Comparison of ENCODE assay signal across 9 cellular contexts in the genomic region with DNA sequence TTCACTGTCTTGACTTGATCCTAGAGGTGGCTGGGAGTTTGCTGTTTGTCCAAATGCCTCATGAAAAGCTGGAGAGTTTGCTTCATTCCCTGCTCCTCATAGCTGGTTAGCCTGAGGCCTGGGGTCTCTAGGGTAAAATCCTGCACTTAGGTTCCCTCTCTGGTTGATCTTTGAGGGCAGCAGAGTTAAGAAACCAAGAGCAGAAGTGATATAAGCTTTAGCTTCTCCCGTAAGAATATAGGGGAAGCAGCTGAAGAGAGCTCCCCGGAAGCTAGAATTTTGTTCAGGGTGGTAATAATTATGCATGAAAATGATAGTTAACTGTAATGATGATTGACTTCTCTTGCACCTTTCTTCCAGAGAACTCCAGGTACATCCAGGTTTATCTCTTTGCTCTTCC. TPM values are rescaled to one million over a fixed set of nuclear protein-coding genes. Genes with fewer than 3 reads are reported as not detected.
DNase-seq lines count a peak whose midpoint lies in the region; ATAC-seq, FAIRE-seq and TF ChIP-seq lines count a peak whose summit lies in the region.
"Had no signal": no experiment of that assay in that cellular context is flagged by ENCODE, and none has a peak within 500 bp of the region (broad histone marks: within the 10 kb centered on the region; RNA-seq: fewer than 3 reads in every experiment).

No MANE protein-coding gene starts in this region.

- WGBS in gastroesophageal sphincter (ENCODE audit: low coverage in 1 of 2), 2 donors, result 29% methylated on average over 2 of the region's 2 CpGs; no CpG with 5 or more reads in 1 of the 2 donors

- H3K9me3 ChIP-seq in T-helper 17 cell (ENCODE audit: control insufficient read depth, low read length, poor library complexity, severe bottlenecking), result no peaks in the 10 kb centered on the region
- no peaks in the 10 kb centered on the region for H3K9me3 ChIP-seq in gastroesophageal sphincter

- H3K9me3 Mint-ChIP-seq in stimulated activated effector memory CD8-positive, alpha-beta T cell treated with anti-CD3 and anti-CD28 coated beads, Interleukin-12 subunit alpha, Interleukin-12 subunit beta, amount 100 ng/mL, for 72 hours, result no peaks in the 10 kb centered on the region

- H3K4me1 Mint-ChIP-seq in T-helper 17 cell, result peaks cover 23% of the 10 kb centered on the region
- peaks cover 41% of the 10 kb centered on the region for H3K4me1 Mint-ChIP-seq in stimulated activated effector memory CD8-positive, alpha-beta T cell treated with anti-CD3 and anti-CD28 coated beads, Interleukin-12 subunit alpha, Interleukin-12 subunit beta, amount 100 ng/mL, for 72 hours

- DNase-seq in HFF-Myc (ENCODE audit: extremely low read depth, low read depth), result no peak
- no peak for DNase-seq in T-helper 17 cell
- no peak for DNase-seq in stimulated activated effector memory CD8-positive, alpha-beta T cell treated with anti-CD3 and anti-CD28 coated beads, Interleukin-12 subunit alpha, Interleukin-12 subunit beta, amount 100 ng/mL, for 72 hours (ENCODE audit: low spot score in 2 of 2)
- DNase-seq in activated CD4-positive, CD25-positive, alpha-beta regulatory T cell (lab: John Stamatoyannopoulos, UW), result no peak
- no peak for DNase-seq in GM12892 (ENCODE audit: insufficient read length)
- DNase-seq in nucleus accumbens (lab: John Stamatoyannopoulos, UW), result no peak
- DNase-seq: stimulated activated CD4-positive, alpha-beta T cell treated with anti-CD3 and anti-CD28 coated beads, Interleukin-2, amount 100 ng/mL, for 24 hours had no signal

- FAIRE-seq in GM12892 (lab: Jason Lieb, UNC), result no peak

- no peak for ATAC-seq in T-helper 17 cell
- ATAC-seq in gastroesophageal sphincter, result no peak
- ATAC-seq in stimulated activated effector memory CD8-positive, alpha-beta T cell treated with anti-CD3 and anti-CD28 coated beads, Interleukin-12 subunit alpha, Interleukin-12 subunit beta, amount 100 ng/mL, for 72 hours, result no peak
- no peak for ATAC-seq in GM21390 (IDR thresholded peaks at IDR 0.05; ENCODE audit: unreplicated experiment)

- peaks cover 2% of the 10 kb centered on the region for H3K36me3 Mint-ChIP-seq in T-helper 17 cell (ENCODE audit: low read depth)
- H3K36me3 Mint-ChIP-seq in stimulated activated effector memory CD8-positive, alpha-beta T cell treated with anti-CD3 and anti-CD28 coated beads, Interleukin-12 subunit alpha, Interleukin-12 subunit beta, amount 100 ng/mL, for 72 hours, result peaks cover 69% of the 10 kb centered on the region

- no peak for TF ChIP-seq POLR2A in gastroesophageal sphincter (IDR thresholded peaks at IDR 0.05)
- no peak for TF ChIP-seq POLR2A in GM12892 (IDR thresholded peaks at IDR 0.05; ENCODE audit: low read depth, low read length)

- peak overlapping the region; percentile 83 to 97 (median 96) for H3K27ac ChIP-seq in gastroesophageal sphincter

- peaks cover 0 to 33% of the 10 kb centered on the region in 2 donors for H3K36me3 ChIP-seq in gastroesophageal sphincter

- peak overlapping the region; percentile 92 for H3K4me3 Mint-ChIP-seq in T-helper 17 cell
- peak overlapping the region; percentile 86 for H3K4me3 Mint-ChIP-seq in stimulated activated effector memory CD8-positive, alpha-beta T cell treated with anti-CD3 and anti-CD28 coated beads, Interleukin-12 subunit alpha, Interleukin-12 subunit beta, amount 100 ng/mL, for 72 hours

- H3K4me3 ChIP-seq in HFF-Myc (replicated peaks; ENCODE audit: low read depth, low read length) (peak overlapping the region; percentile 82), gastroesophageal sphincter (peak overlapping the region; percentile 91 to 96)

- H3K27ac Mint-ChIP-seq in T-helper 17 cell, result peak overlapping the region; percentile 97
- H3K27ac Mint-ChIP-seq in stimulated activated effector memory CD8-positive, alpha-beta T cell treated with anti-CD3 and anti-CD28 coated beads, Interleukin-12 subunit alpha, Interleukin-12 subunit beta, amount 100 ng/mL, for 72 hours, result peak overlapping the region; percentile 100

- peaks cover 0 to 40% (median 5%) of the 10 kb centered on the region in 3 donors for H3K4me1 ChIP-seq in gastroesophageal sphincter

- no peaks in the 10 kb centered on the region for H3K27me3 ChIP-seq in gastroesophageal sphincter

- TF ChIP-seq CTCF in HFF-Myc (IDR thresholded peaks at IDR 0.05; ENCODE audit: low read depth, low read length, missing control alignments) (no peak), gastroesophageal sphincter (IDR thresholded peaks at IDR 0.05) (no peak)

- H3K27me3 Mint-ChIP-seq in T-helper 17 cell, result peaks cover 7% of the 10 kb centered on the region

- TF ChIP-seq EP300 in gastroesophageal sphincter (IDR thresholded peaks at IDR 0.05), result no peak

RNA-seq across cellular contexts. Expression of gene FAM53C, which starts 1.4 kb away (rescaled TPM):
- 10 to 100 TPM; 50.1 to 59.8 TPM for total RNA-seq in T-helper 17 cell
- 10 to 100 TPM; 26.3 to 30.5 (median 29.8) TPM for total RNA-seq in gastroesophageal sphincter
- polyA plus RNA-seq in GM12892 (2012; ENCODE audit: missing spikeins), result 14.6 TPM

RNA-seq across cellular contexts. Expression of gene CDC25C, which starts 7.9 kb away (rescaled TPM):
- total RNA-seq in T-helper 17 cell, result not detected
- under 1 TPM in 1 of 4 donors, not detected in 3; 0.45 TPM for total RNA-seq in gastroesophageal sphincter
- 6.6 TPM for polyA plus RNA-seq in GM12892 (2012; ENCODE audit: missing spikeins)

RNA-seq across cellular contexts. Expression of gene KDM3B, which starts 13.0 kb away (rescaled TPM):
- total RNA-seq in T-helper 17 cell (10 to 100 TPM; 74.0 to 74.5 TPM), gastroesophageal sphincter (10 to 100 TPM; 63.4 to 94.0 (median 77.8) TPM)
- 24.1 TPM for polyA plus RNA-seq in GM12892 (2012; ENCODE audit: missing spikeins)
